In genomic region chr9:130023994-130024596, GRCh38 we compare ENCODE assay signal across 1 cellular context.
A peak's percentile ranks its signal among the peaks of the same experiment; 100 is the strongest.
TF ChIP-seq lines count a peak whose summit lies in the region.

No MANE protein-coding gene starts in this region.

TF ChIP-seq in GM12878, 131 proteins besides CTCF, POLR2A, EP300 and RAD21 (continued from another document):
- 0 out of 2 replicates have a peak, but pooled peaks have one; percentile 28 for TF ChIP-seq NKRF (conservative IDR thresholded peaks at IDR 0.05)
- no peak for TF ChIP-seq IRF5 (IDR thresholded peaks at IDR 0.05; ENCODE audit: borderline replicate concordance)
- TF ChIP-seq BACH1 (IDR thresholded peaks at IDR 0.05; ENCODE audit: borderline replicate concordance) = peak; percentile 60; the same call in 1 of the 2 replicates
- 0 out of 4 replicates have a peak, but pooled peaks of 1 of the 2 experiments have one; percentile 7 for TF ChIP-seq IKZF2 (IDR thresholded peaks at IDR 0.05)
- TF ChIP-seq ATF2 (IDR thresholded peaks at IDR 0.05; ENCODE audit: low read length) = no peak
- TF ChIP-seq TCF12 (IDR thresholded peaks at IDR 0.05; ENCODE audit: low read depth, low read length) = no peak
- TF ChIP-seq EED (IDR thresholded peaks at IDR 0.05; ENCODE audit: low read depth) = peak; percentile 19; the same call in 1 of the 2 replicates
- no peak for TF ChIP-seq ETV6 (conservative IDR thresholded peaks at IDR 0.05 in 1 of 2, IDR thresholded peaks at IDR 0.05 in 1 of 2; ENCODE audit: borderline replicate concordance in 1 of 2, low read depth in 1 of 2)
